Comparison of ENCODE assay signal across 8 cellular contexts in genomic region chr2:105114551-105114950, GRCh38.
DNase-seq lines count a peak whose midpoint lies in the region; ATAC-seq and TF ChIP-seq lines count a peak whose summit lies in the region.

No MANE protein-coding gene starts in this region.

- H2AFZ ChIP-seq in parathyroid adenoma: no peak overlapping the region

- H3K4me3 ChIP-seq in AG09309 (ENCODE audit: control insufficient read depth, low read depth, low read length) (no peak overlapping the region), fibroblast of pulmonary artery (replicated peaks; ENCODE audit: low read depth, low read length) (no peak overlapping the region), parathyroid adenoma (ENCODE audit: low read depth, low read length) (no peak overlapping the region)

- no peak overlapping the region for H3K4me2 ChIP-seq in parathyroid adenoma (ENCODE audit: low read length)

- H3K27ac ChIP-seq in parathyroid adenoma: no peak overlapping the region

- H3K9ac ChIP-seq in parathyroid adenoma: no peak overlapping the region

- H3K36me3 ChIP-seq in parathyroid adenoma (ENCODE audit: control insufficient read depth, insufficient read depth, low read length): no peaks in the 10 kb centered on the region

- peak; percentile 50 for ATAC-seq in GM18858 (IDR thresholded peaks at IDR 0.05; ENCODE audit: unreplicated experiment)
- ATAC-seq in SK-N-SH treated with all-trans-retinoic acid at 6 μM for 48 hours: peak; percentile 82

- H3K27me3 ChIP-seq in parathyroid adenoma (ENCODE audit: control insufficient read depth, insufficient read depth, low read length): no peaks in the 10 kb centered on the region

- H3K4me1 ChIP-seq in parathyroid adenoma: no peaks in the 10 kb centered on the region

- DNase-seq in AG09309 (ENCODE audit: low read depth) (peak; percentile 48), NAMALWA (ENCODE audit: low spot score) (peak; percentile 66), fibroblast of pulmonary artery (ENCODE audit: low read depth) (peak; percentile 77), T1000 (lab: John Stamatoyannopoulos, UW) (no peak)
- DNase-seq in activated CD4-positive, CD25-positive, alpha-beta regulatory T cell treated with anti-CD3 and anti-CD28 coated beads, Interleukin-2, amount 50 U/mL, for 72 hours: no peak

- TF ChIP-seq CTCF in AG09309 (IDR thresholded peaks at IDR 0.05; ENCODE audit: control insufficient read depth, insufficient read depth, low read depth, low read length, missing control alignments) (peak; percentile 61), fibroblast of pulmonary artery (IDR thresholded peaks at IDR 0.05; ENCODE audit: low read length, missing control alignments) (peak; percentile 67), parathyroid adenoma (IDR thresholded peaks at IDR 0.05) (peak; percentile 73)

- no peaks in the 10 kb centered on the region for H3K9me3 ChIP-seq in parathyroid adenoma (ENCODE audit: control insufficient read depth, low read length)

- H3K79me2 ChIP-seq in parathyroid adenoma: no peaks in the 10 kb centered on the region

TF ChIP-seq in SK-N-SH treated with all-trans-retinoic acid at 6 μM for 48 hours, 23 proteins besides CTCF, POLR2A, EP300 and RAD21:
- TF ChIP-seq OSR1 (CRISPR knock-in tag; IDR thresholded peaks at IDR 0.05) (no peak), ZNF565 (CRISPR knock-in tag; conservative IDR thresholded peaks at IDR 0.05; ENCODE audit: low read depth) (no peak), ARNTL (CRISPR knock-in tag; IDR thresholded peaks at IDR 0.05; ENCODE audit: borderline replicate concordance, low read depth) (no peak), CSRNP3 (CRISPR knock-in tag; IDR thresholded peaks at IDR 0.05) (no peak), ZFP3 (CRISPR knock-in tag; IDR thresholded peaks at IDR 0.05) (no peak), PPARA (CRISPR knock-in tag; IDR thresholded peaks at IDR 0.05; ENCODE audit: borderline replicate concordance) (no peak), ZC3H10 (CRISPR knock-in tag; IDR thresholded peaks at IDR 0.05) (no peak), ZNF70 (CRISPR knock-in tag; IDR thresholded peaks at IDR 0.05) (no peak), CREB5 (CRISPR knock-in tag; IDR thresholded peaks at IDR 0.05; ENCODE audit: low read depth) (no peak), TOX (CRISPR knock-in tag; IDR thresholded peaks at IDR 0.05; ENCODE audit: borderline replicate concordance) (no peak), SNAI2 (CRISPR knock-in tag; IDR thresholded peaks at IDR 0.05) (no peak), ZFP30 (CRISPR knock-in tag; IDR thresholded peaks at IDR 0.05) (no peak), CSDC2 (CRISPR knock-in tag; IDR thresholded peaks at IDR 0.05) (no peak), PATZ1 (CRISPR knock-in tag; IDR thresholded peaks at IDR 0.05; ENCODE audit: borderline replicate concordance) (no peak), ESRRG (CRISPR knock-in tag; IDR thresholded peaks at IDR 0.05) (no peak), ISL1 (CRISPR knock-in tag; IDR thresholded peaks at IDR 0.05) (no peak), GLIS3 (CRISPR knock-in tag; IDR thresholded peaks at IDR 0.05) (no peak), BACH2 (CRISPR knock-in tag; IDR thresholded peaks at IDR 0.05; ENCODE audit: borderline replicate concordance) (no peak)
TF ChIP-seq in SK-N-SH treated with all-trans-retinoic acid at 6 μM for 48 hours: peak in this region for 0.

Comparison
In these comparisons a context has a peak if more than half of its experiments do, and no peak if none do; other contexts are left out.
1. DNase-seq: peak in AG09309 (single experiment), NAMALWA (single experiment) and fibroblast of pulmonary artery (single experiment); none in activated CD4-positive, CD25-positive, alpha-beta regulatory T cell treated with anti-CD3 and anti-CD28 coated beads, Interleukin-2, amount 50 U/mL, for 72 hours (single experiment) and T1000 (single experiment).
2. Peak in every context shown above with its lines, with median percentiles within 50 percentile points of each other: CTCF ChIP-seq.